8 cellular contexts compared by ENCODE assay signal in genomic region chr13:27252467-27252866, GRCh38. TPM values are rescaled to one million over a fixed set of nuclear protein-coding genes. Genes with fewer than 3 reads are reported as not detected.
A peak's percentile ranks its signal among the peaks of the same experiment; 100 is the strongest.
DNase-seq lines count a peak whose midpoint lies in the region; ATAC-seq and TF ChIP-seq lines count a peak whose summit lies in the region.

No MANE protein-coding gene starts in this region.

- H3K9me3 ChIP-seq in SK-N-MC (ENCODE audit: low read depth, low read length): no peaks in the 10 kb centered on the region
- H3K9me3 ChIP-seq in sigmoid colon: no peaks in the 10 kb centered on the region

- peaks cover 54% of the 10 kb centered on the region for H3K36me3 ChIP-seq in SK-N-MC (ENCODE audit: insufficient read depth, low read length)
- peaks cover 0 to 38% (median 25%) of the 10 kb centered on the region in 4 donors for H3K36me3 ChIP-seq in sigmoid colon

- peak overlapping the region; percentile 100 for H3K9ac ChIP-seq in SK-N-MC (ENCODE audit: insufficient read length)

- DNase-seq in GM12865 (ENCODE audit: low read depth) (no peak), SK-N-MC (ENCODE audit: low read depth, low spot score) (no peak), fibroblast of the aortic adventitia (ENCODE audit: low read depth) (no peak), sigmoid colon (no peak), pons (ENCODE audit: low spot score) (no peak)
- DNase-seq in stimulated activated CD4-positive, alpha-beta T cell treated with anti-CD3 and anti-CD28 coated beads, Interleukin-1b, Interleukin-23, amount 100 ng/mL, for 48 hours: no peak

- no peak for TF ChIP-seq POLR2A in sigmoid colon (IDR thresholded peaks at IDR 0.05)

- ATAC-seq in HG02588 (IDR thresholded peaks at IDR 0.05; ENCODE audit: unreplicated experiment) (no peak), HG03135 (IDR thresholded peaks at IDR 0.05; ENCODE audit: unreplicated experiment) (no peak)

- no peak for TF ChIP-seq EP300 in sigmoid colon (IDR thresholded peaks at IDR 0.05)

- peaks cover 0 to 44% (median 36%) of the 10 kb centered on the region in 4 donors for H3K4me1 ChIP-seq in sigmoid colon

- H3K27me3 ChIP-seq in sigmoid colon: no peaks in the 10 kb centered on the region

- H3K27ac ChIP-seq in SK-N-MC: peak overlapping the region; percentile 92
- H3K27ac ChIP-seq in sigmoid colon: peak overlapping the region; percentile 88 to 96 (median 92)

- H3K4me3 ChIP-seq in GM12865 (ENCODE audit: low read depth, low read length) (peak overlapping the region; percentile 94), SK-N-MC (peak overlapping the region; percentile 86), fibroblast of the aortic adventitia (ENCODE audit: low read depth, low read length) (peak overlapping the region; percentile 93), sigmoid colon (peak overlapping the region; percentile 62 to 86 (median 68))

- intact Hi-C loops in sigmoid colon (cut with DNase I): loop anchor here (5.0 to 10.0 kb wide), 6 partner anchors 105 to 1465 kb away; partner anchors contain the start of genes LNX2, MTIF3, POLR1D and SLC46A3

- TF ChIP-seq CTCF in GM12865 (IDR thresholded peaks at IDR 0.05; ENCODE audit: insufficient read depth, low read depth, low read length, missing control alignments): no peak
- TF ChIP-seq CTCF in fibroblast of the aortic adventitia (IDR thresholded peaks at IDR 0.05; ENCODE audit: insufficient read depth, low read length): no peak
- no peak for TF ChIP-seq CTCF in sigmoid colon (IDR thresholded peaks at IDR 0.05)

RNA-seq across cellular contexts. Expression of gene RPL21, which starts 1.1 kb away (rescaled TPM):
- 1,402 and 2,034 TPM in 2 replicates for total RNA-seq in fibroblast of the aortic adventitia (ENCODE audit: low replicate concordance)
- 1,000 to 10,000 TPM in 3 of 4 donors, 100 to 1,000 TPM in 1; 708 to 2,145 (median 1,875) TPM for total RNA-seq in sigmoid colon
- polyA plus RNA-seq in sigmoid colon: 1,000 to 10,000 TPM; 1,833 to 2,533 (median 1,930) TPM

RNA-seq across cellular contexts. Expression of gene RASL11A, which starts 18.2 kb away (rescaled TPM):
- total RNA-seq in fibroblast of the aortic adventitia (ENCODE audit: low replicate concordance) (2.3 and 13.3 TPM in 2 replicates), sigmoid colon (100 to 1,000 TPM in 1 of 4 donors, 10 to 100 TPM in 3; 14.1 to 123 (median 18.4) TPM)
- polyA plus RNA-seq in sigmoid colon: 10 to 100 TPM; 33.0 to 51.6 (median 43.1) TPM
